Comparison of ENCODE assay signal across 18 cellular contexts in the genomic region with DNA sequence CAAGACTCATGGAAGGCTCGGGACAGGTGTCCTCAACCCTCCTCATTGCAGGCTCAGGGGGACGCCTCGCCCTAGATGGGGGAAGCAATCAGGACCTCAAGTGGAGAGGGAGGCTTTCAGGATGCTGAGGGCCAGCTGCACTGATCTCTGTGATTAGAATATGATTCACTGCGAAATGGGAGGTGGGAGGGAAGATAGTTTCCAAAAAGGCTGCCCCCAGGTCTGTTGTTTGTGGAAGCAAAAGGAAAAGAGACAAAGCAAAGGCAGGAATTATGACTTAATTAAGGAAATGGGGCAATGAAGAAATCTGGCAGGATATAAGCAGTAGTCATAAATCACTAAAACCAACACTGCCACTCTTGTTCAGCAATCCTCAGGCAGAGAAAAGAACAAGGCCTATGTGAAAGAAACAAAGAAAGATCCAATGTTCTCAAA.
DNase-seq lines count a peak whose midpoint lies in the region; ATAC-seq, FAIRE-seq and TF ChIP-seq lines count a peak whose summit lies in the region.
"Had no signal": no experiment of that assay in that cellular context is flagged by ENCODE, and none has a peak within 500 bp of the region (broad histone marks: within the 10 kb centered on the region; RNA-seq: fewer than 3 reads in every experiment).

No MANE protein-coding gene starts in this region.

- CTCF ChIA-PET in A549 (lab: Yijun Ruan, JAX) = interaction anchor here (1.9 kb wide), 1 partner anchor 10 kb away, joined by 4 read pairs; no protein-coding TSS in a partner anchor
- CTCF ChIA-PET in activated CD4-positive, alpha-beta T cell treated with anti-CD3 and anti-CD28 coated beads for 36 hours (lab: Charles Lee) = interaction anchor here (0.6 kb wide), 1 partner anchor 370 kb away, joined by 3 read pairs; no protein-coding TSS in a partner anchor

- no peak overlapping the region for H3K4me3 ChIP-seq in A549
- no peak overlapping the region for H3K4me3 ChIP-seq in RWPE2 (ENCODE audit: severe bottlenecking)
- no peak overlapping the region for H3K4me3 ChIP-seq in fibroblast of the aortic adventitia (ENCODE audit: low read depth, low read length)
- H3K4me3 ChIP-seq: psoas muscle had no signal

- intact Hi-C loops in Right ventricle myocardium inferior (cut with DNase I) = no loop called here
- intact Hi-C loops in activated CD4-positive, alpha-beta T cell treated with anti-CD3 and anti-CD28 coated beads for 36 hours (cut with DNase I, micrococcal nuclease) = no loop called here

- peak; percentile 36 for FAIRE-seq in A549 (lab: Jason Lieb, UNC)

- H3K4me1 Mint-ChIP-seq in activated CD4-positive, alpha-beta T cell treated with anti-CD3 and anti-CD28 coated beads for 36 hours = no peaks in the 10 kb centered on the region
- H3K4me1 Mint-ChIP-seq: T-cell had no signal

- no peak for TF ChIP-seq EP300 in A549 (IDR thresholded peaks at IDR 0.05)

- H3K27ac ChIP-seq in A549 (no peak overlapping the region), RWPE2 (ENCODE audit: poor library complexity, severe bottlenecking) (peak overlapping the region; percentile 71)
- H3K27ac ChIP-seq: psoas muscle had no signal

- no peak for DNase-seq in A549 (ENCODE audit: low read depth in 1 of 2, low spot score in 1 of 2)
- DNase-seq in M059J (ENCODE audit: low read depth) = peak; percentile 69
- DNase-seq in RWPE2 (ENCODE audit: low spot score) = no peak
- peak; percentile 77 for DNase-seq in fibroblast of the aortic adventitia (ENCODE audit: low read depth)
- DNase-seq in OCI-M2 (lab: John Stamatoyannopoulos, UW; ENCODE audit: unreplicated experiment) = no peak
- DNase-seq in Right ventricle myocardium inferior (ENCODE audit: missing footprints) = no peak
- DNase-seq in activated CD4-positive, alpha-beta T cell treated with anti-CD3 and anti-CD28 coated beads for 36 hours = no peak
- DNase-seq: activated CD4-positive, alpha-beta T cell treated with anti-CD3 and anti-CD28 coated beads, Interleukin-2, amount 50 U/mL, for 4 hours; activated naive CD4-positive, alpha-beta T cell; AML-193; caudate nucleus; H7; midbrain; NCI-H1048; psoas muscle; stimulated activated CD4-positive, alpha-beta T cell treated with anti-CD3 and anti-CD28 coated beads, Interleukin-2, amount 100 ng/mL, for 24 hours; T-cell had no signal

- no peak for TF ChIP-seq RAD21 in A549 (conservative IDR thresholded peaks at IDR 0.05 in 1 of 2, IDR thresholded peaks at IDR 0.05 in 1 of 2)

- 66% methylated on average over 4 of the region's 4 CpGs for WGBS in A549 (ENCODE audit: missing lambda C conversion rate)

- POLR2A ChIA-PET in A549 (lab: Yijun Ruan, JAX) = interaction anchor here (0.7 kb wide), 1 partner anchor 368 kb away, joined by 5 read pairs; no protein-coding TSS in a partner anchor
- POLR2A ChIA-PET in activated CD4-positive, alpha-beta T cell treated with anti-CD3 and anti-CD28 coated beads for 36 hours (lab: Charles Lee) = no interaction called here

- H3K4me1 ChIP-seq in A549 (no peaks in the 10 kb centered on the region), RWPE2 (ENCODE audit: insufficient read depth, poor library complexity, severe bottlenecking) (peaks cover 33% of the 10 kb centered on the region)
- H3K4me1 ChIP-seq: psoas muscle had no signal

- H3K27me3 Mint-ChIP-seq in activated CD4-positive, alpha-beta T cell treated with anti-CD3 and anti-CD28 coated beads for 36 hours = peaks cover 2% of the 10 kb centered on the region

- H3K9me3 ChIP-seq in A549 (no peaks in the 10 kb centered on the region), RWPE2 (ENCODE audit: severe bottlenecking) (no peaks in the 10 kb centered on the region)
- H3K9me3 ChIP-seq: psoas muscle had no signal

- no peaks in the 10 kb centered on the region for H3K9me3 Mint-ChIP-seq in activated CD4-positive, alpha-beta T cell treated with anti-CD3 and anti-CD28 coated beads for 36 hours (ENCODE audit: low read depth)
- H3K9me3 Mint-ChIP-seq: T-cell had no signal

- H3K4me3 Mint-ChIP-seq in activated CD4-positive, alpha-beta T cell treated with anti-CD3 and anti-CD28 coated beads for 36 hours = no peak overlapping the region
- H3K4me3 Mint-ChIP-seq: T-cell had no signal

- no peak overlapping the region for H3K4me2 ChIP-seq in A549

- no peak overlapping the region for H3K27ac Mint-ChIP-seq in activated CD4-positive, alpha-beta T cell treated with anti-CD3 and anti-CD28 coated beads for 36 hours
- H3K27ac Mint-ChIP-seq: T-cell had no signal

- no peak for TF ChIP-seq CTCF in A549 (IDR thresholded peaks at IDR 0.05)
- no peak for TF ChIP-seq CTCF in RWPE2 (IDR thresholded peaks at IDR 0.05; ENCODE audit: poor library complexity, severe bottlenecking)
- TF ChIP-seq CTCF in fibroblast of the aortic adventitia (IDR thresholded peaks at IDR 0.05; ENCODE audit: insufficient read depth, low read length) = no peak

- ATAC-seq in A549 (no peak), RWPE2 (ENCODE audit: low read depth) (peak; percentile 77), GM21723 (IDR thresholded peaks at IDR 0.05; ENCODE audit: unreplicated experiment) (no peak), Right ventricle myocardium inferior (no peak)
- no peak for ATAC-seq in activated CD4-positive, alpha-beta T cell treated with anti-CD3 and anti-CD28 coated beads for 36 hours
- ATAC-seq: psoas muscle, T-cell had no signal

- no peaks in the 10 kb centered on the region for H3K36me3 Mint-ChIP-seq in activated CD4-positive, alpha-beta T cell treated with anti-CD3 and anti-CD28 coated beads for 36 hours (ENCODE audit: low read depth)
- H3K36me3 Mint-ChIP-seq: T-cell had no signal

- H3K27me3 ChIP-seq in RWPE2 (ENCODE audit: insufficient read depth, poor library complexity, severe bottlenecking) = no peaks in the 10 kb centered on the region

- no peak for TF ChIP-seq POLR2A in A549 (IDR thresholded peaks at IDR 0.05; ENCODE audit: low read length)

- no peaks in the 10 kb centered on the region for H3K36me3 ChIP-seq in RWPE2 (ENCODE audit: low read depth)

TF ChIP-seq in A549, 52 proteins besides CTCF, POLR2A, EP300 and RAD21:
- no peak for TF ChIP-seq ZC3H11A (IDR thresholded peaks at IDR 0.05)
- no peak for TF ChIP-seq ZNF302 (CRISPR knock-in tag; IDR thresholded peaks at IDR 0.05)
- no peak for TF ChIP-seq ESRRA (IDR thresholded peaks at IDR 0.05; ENCODE audit: borderline replicate concordance, low read length)
- TF ChIP-seq CBX8 (IDR thresholded peaks at IDR 0.05) = no peak
- TF ChIP-seq ZSCAN20 (CRISPR knock-in tag; IDR thresholded peaks at IDR 0.05) = no peak

Comparison
In these comparisons a context has a peak if more than half of its experiments do, and no peak if none do; other contexts are left out.
1. DNase-seq: peak in M059J (single experiment) and fibroblast of the aortic adventitia (single experiment); none in A549 (0 of 2), RWPE2 (single experiment), OCI-M2 (single experiment), Right ventricle myocardium inferior (single experiment) and activated CD4-positive, alpha-beta T cell treated with anti-CD3 and anti-CD28 coated beads for 36 hours (single experiment).